9 cellular contexts compared by ENCODE assay signal in the genomic region with DNA sequence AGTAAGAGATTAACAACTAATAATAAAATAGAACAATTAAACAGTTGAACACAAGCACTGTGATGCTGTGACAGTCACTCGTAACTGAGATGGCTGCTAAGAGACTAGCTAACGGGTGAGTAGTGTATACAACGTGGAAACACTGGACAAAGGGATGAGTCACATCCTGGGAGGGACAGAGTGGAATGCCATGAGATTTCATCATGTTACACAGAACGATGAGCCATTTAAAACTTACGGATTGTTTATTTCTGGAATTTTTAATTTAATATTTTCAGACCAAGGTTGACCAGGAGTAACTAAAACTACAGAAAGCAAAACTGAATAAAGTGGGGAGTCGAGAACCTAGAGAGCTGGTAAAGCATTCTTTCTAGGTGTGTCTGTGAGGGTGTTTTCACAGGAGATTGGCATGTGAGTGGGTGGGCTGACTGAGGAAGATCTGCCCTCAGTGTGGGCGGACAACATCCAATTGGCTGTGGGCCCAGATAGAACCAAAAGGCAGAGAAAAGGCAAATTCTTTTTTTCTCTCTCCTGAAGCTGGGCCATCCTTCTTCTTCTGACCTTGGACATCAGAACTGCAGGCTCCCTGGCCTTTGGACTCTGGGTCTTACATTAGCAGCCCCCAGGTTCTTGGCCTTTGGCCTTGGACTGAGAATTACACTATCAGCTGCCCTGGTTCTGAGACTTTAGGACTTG. TPM values are rescaled to one million over a fixed set of nuclear protein-coding genes. Genes with fewer than 3 reads are reported as not detected.
DNase-seq lines count a peak whose midpoint lies in the region; ATAC-seq lines count a peak whose summit lies in the region.
"Had no signal": no experiment of that assay in that cellular context is flagged by ENCODE, and none has a peak within 500 bp of the region (broad histone marks: within the 10 kb centered on the region; RNA-seq: fewer than 3 reads in every experiment).

No MANE protein-coding gene starts in this region.

- peak; percentile 83 for DNase-seq in AG20443 (ENCODE audit: low spot score)
- DNase-seq in SW 1271 (lab: John Stamatoyannopoulos, UW): peak; percentile 81 to 95
- peak; percentile 48 for DNase-seq in ureter (ENCODE audit: low spot score)
- no peak for DNase-seq in immature natural killer cell

- intact Hi-C loops in dendritic cell treated with granulocyte-macrophage colony-stimulating factor and Interleukin-4, amounts not matched to agents 40 ng/mL and 50 ng/mL, for 4 days (cut with micrococcal nuclease): loop anchor here (1.0 kb wide), 1 partner anchor 11 kb away; no protein-coding TSS in a partner anchor

- H3K27me3 Mint-ChIP-seq in dendritic cell treated with granulocyte-macrophage colony-stimulating factor and Interleukin-4, amounts not matched to agents 40 ng/mL and 50 ng/mL, for 4 days: no peaks in the 10 kb centered on the region
- peaks cover 0 to 2% (median 0%) of the 10 kb centered on the region in 3 donors for H3K27me3 Mint-ChIP-seq in immature natural killer cell (ENCODE audit: low read depth in 3 of 3)

- H3K4me1 Mint-ChIP-seq in dendritic cell treated with granulocyte-macrophage colony-stimulating factor and Interleukin-4, amounts not matched to agents 40 ng/mL and 50 ng/mL, for 4 days (ENCODE audit: low read depth): peaks cover 37% of the 10 kb centered on the region
- peaks cover 12 to 14% of the 10 kb centered on the region in 2 donors for H3K4me1 Mint-ChIP-seq in immature natural killer cell

- H3K27me3 ChIP-seq in muscle layer of colon (ENCODE audit: control insufficient read depth in 1 of 2, insufficient read depth in 2 of 2, low read length in 2 of 2): no peaks in the 10 kb centered on the region

- H3K9me3 ChIP-seq in muscle layer of colon (ENCODE audit: low read length): no peaks in the 10 kb centered on the region

- H3K36me3 ChIP-seq in muscle layer of colon (ENCODE audit: insufficient read depth, low read length): no peaks in the 10 kb centered on the region

- peak overlapping the region; percentile 81 for H3K27ac Mint-ChIP-seq in dendritic cell treated with granulocyte-macrophage colony-stimulating factor and Interleukin-4, amounts not matched to agents 40 ng/mL and 50 ng/mL, for 4 days
- H3K27ac Mint-ChIP-seq in immature natural killer cell: no peak overlapping the region

- peak overlapping the region in 1 of 2 donors; percentile 35 for H3K4me3 ChIP-seq in muscle layer of colon (ENCODE audit: low read depth in 1 of 2, low read length in 2 of 2)
- H3K4me3 ChIP-seq: SK-N-MC had no signal

- H3K4me3 Mint-ChIP-seq in dendritic cell treated with granulocyte-macrophage colony-stimulating factor and Interleukin-4, amounts not matched to agents 40 ng/mL and 50 ng/mL, for 4 days: peak overlapping the region; percentile 23
- H3K4me3 Mint-ChIP-seq in immature natural killer cell: no peak overlapping the region

- no peak overlapping the region for H3K9ac ChIP-seq in muscle layer of colon (ENCODE audit: low read length)

- H3K9me3 Mint-ChIP-seq in dendritic cell treated with granulocyte-macrophage colony-stimulating factor and Interleukin-4, amounts not matched to agents 40 ng/mL and 50 ng/mL, for 4 days: no peaks in the 10 kb centered on the region
- no peaks in the 10 kb centered on the region for H3K9me3 Mint-ChIP-seq in immature natural killer cell

- ATAC-seq in GM18907 (IDR thresholded peaks at IDR 0.05; ENCODE audit: unreplicated experiment) (peak; percentile 57), HG03103 (IDR thresholded peaks at IDR 0.05; ENCODE audit: low read depth, unreplicated experiment) (peak; percentile 38)

- H3K27ac ChIP-seq in muscle layer of colon (ENCODE audit: low read depth, low read length): peak overlapping the region; percentile 16
- H3K27ac ChIP-seq: SK-N-MC had no signal

- peaks cover 9% of the 10 kb centered on the region for H3K4me1 ChIP-seq in muscle layer of colon (ENCODE audit: insufficient read depth, low read length)

- no peaks in the 10 kb centered on the region for H3K36me3 Mint-ChIP-seq in dendritic cell treated with granulocyte-macrophage colony-stimulating factor and Interleukin-4, amounts not matched to agents 40 ng/mL and 50 ng/mL, for 4 days (ENCODE audit: low read depth)
- no peaks in the 10 kb centered on the region for H3K36me3 Mint-ChIP-seq in immature natural killer cell

RNA-seq across cellular contexts. Expression of a gene that starts 14.6 kb away (rescaled TPM):
- 1,066 TPM for total RNA-seq in ureter
- 1,000 to 10,000 TPM; 4,386 to 7,531 (median 5,397) TPM for polyA plus RNA-seq in immature natural killer cell

RNA-seq across cellular contexts. Expression of a gene that starts 39.1 kb away (rescaled TPM):
- total RNA-seq in ureter: 4.1 TPM
- polyA plus RNA-seq in immature natural killer cell: 1 to 10 TPM in 1 of 3 donors, under 1 TPM in 1, not detected in 1; 0.66 to 3.0 TPM

RNA-seq across cellular contexts. Expression of a gene that starts 50.9 kb away (rescaled TPM):
- total RNA-seq in ureter: 55.2 TPM
- 10 to 100 TPM; 19.4 to 29.2 (median 25.5) TPM for polyA plus RNA-seq in immature natural killer cell

Comparison
In these comparisons a context has a peak if more than half of its experiments do, and no peak if none do; other contexts are left out.
1. DNase-seq: peak in AG20443 (single experiment), SW 1271 (2 of 2) and ureter (single experiment); none in immature natural killer cell (0 of 3).